ENCODE assay signal across 8 cellular contexts in the genomic region with DNA sequence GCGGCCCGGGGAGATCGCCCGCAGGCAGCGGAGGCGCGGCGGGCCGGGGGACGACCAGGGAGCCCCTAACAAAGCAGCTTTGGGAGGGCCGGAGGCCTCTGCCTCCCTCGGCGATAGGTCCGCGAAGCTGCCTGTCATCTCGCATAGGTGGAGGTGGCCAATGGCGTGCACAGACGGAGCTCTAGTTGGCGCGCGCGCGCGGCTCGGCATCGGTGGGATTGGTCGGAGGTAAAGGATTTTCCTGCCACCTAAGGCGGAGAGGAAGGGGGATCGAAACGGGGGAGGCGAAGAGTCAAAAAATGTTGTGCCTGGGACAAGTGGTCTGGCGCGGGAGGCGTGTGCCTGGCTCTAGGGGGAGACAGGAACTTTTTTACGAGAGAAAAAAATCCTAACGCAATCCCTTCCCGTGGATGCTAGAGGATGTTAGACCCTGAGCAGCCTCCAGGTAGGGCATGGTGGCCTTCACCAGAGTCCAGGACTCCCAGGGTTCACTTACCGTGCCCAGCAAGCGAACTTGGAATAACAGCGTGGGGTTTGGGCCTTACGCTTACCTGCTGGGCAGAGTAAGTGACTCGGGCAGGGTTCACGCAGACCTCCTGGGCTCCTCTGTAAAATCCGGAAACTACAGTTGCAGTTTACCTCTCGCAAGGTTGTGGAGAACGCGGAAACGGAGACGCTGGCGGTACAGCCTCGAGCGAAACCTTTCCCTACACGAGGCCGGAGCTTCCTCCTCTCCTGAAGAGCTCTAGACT.
A peak's percentile ranks its signal among the peaks of the same experiment; 100 is the strongest.
DNase-seq lines count a peak whose midpoint lies in the region; ATAC-seq and TF ChIP-seq lines count a peak whose summit lies in the region.

No MANE protein-coding gene starts in this region.

- H3K36me3 Mint-ChIP-seq in activated T-helper 17 cell treated with anti-CD3 and anti-CD28 coated beads, Interleukin-2, amount 50 U/mL, for 72 hours (ENCODE audit: low read depth): no peaks in the 10 kb centered on the region
- H3K36me3 Mint-ChIP-seq in nephron progenitor cell (ENCODE audit: low read depth): peaks cover 14% of the 10 kb centered on the region

- no peak for TF ChIP-seq CTCF in OCI-LY1 (IDR thresholded peaks at IDR 0.05; ENCODE audit: low read length)
- TF ChIP-seq CTCF in fibroblast of mammary gland (conservative IDR thresholded peaks at IDR 0.05; ENCODE audit: control insufficient read depth, insufficient read depth, low read depth, low read length): no peak
- no peak for TF ChIP-seq CTCF in nephron progenitor cell (IDR thresholded peaks at IDR 0.05)

- no peaks in the 10 kb centered on the region for H3K9me3 ChIP-seq in OCI-LY1 (ENCODE audit: low read length)

- no peak overlapping the region for H2AFZ ChIP-seq in OCI-LY1 (ENCODE audit: low read length)

- no peaks in the 10 kb centered on the region for H3K36me3 ChIP-seq in OCI-LY1 (ENCODE audit: insufficient read depth, low read length)

- H3K27ac ChIP-seq in OCI-LY1 (ENCODE audit: low read depth, low read length, poor library complexity, severe bottlenecking): no peak overlapping the region

- H3K4me3 ChIP-seq in OCI-LY1 (ENCODE audit: low read depth, low read length, poor library complexity, severe bottlenecking) (peak overlapping the region; percentile 67), fibroblast of mammary gland (ENCODE audit: control insufficient read depth, low read depth, low read length) (peak overlapping the region; percentile 45)

- peak overlapping the region; percentile 63 for H3K4me2 ChIP-seq in OCI-LY1 (ENCODE audit: low read length)

- no peaks in the 10 kb centered on the region for H3F3A ChIP-seq in OCI-LY1 (ENCODE audit: insufficient read depth, low read length)

- H3K27ac Mint-ChIP-seq in activated T-helper 17 cell treated with anti-CD3 and anti-CD28 coated beads, Interleukin-2, amount 50 U/mL, for 72 hours: peak overlapping the region; percentile 75
- H3K27ac Mint-ChIP-seq in nephron progenitor cell: peak overlapping the region; percentile 79

- H3K9me2 ChIP-seq in OCI-LY1 (ENCODE audit: low read depth, low read length): no peaks in the 10 kb centered on the region

- peaks cover 26% of the 10 kb centered on the region for H3K4me1 Mint-ChIP-seq in activated T-helper 17 cell treated with anti-CD3 and anti-CD28 coated beads, Interleukin-2, amount 50 U/mL, for 72 hours
- peaks cover 54% of the 10 kb centered on the region for H3K4me1 Mint-ChIP-seq in nephron progenitor cell

- no peaks in the 10 kb centered on the region for H3K79me2 ChIP-seq in OCI-LY1 (ENCODE audit: insufficient read depth, low read length)

- H3K4me1 ChIP-seq in OCI-LY1 (ENCODE audit: insufficient read depth, low read length, severe bottlenecking): peaks cover 20% of the 10 kb centered on the region

- H3K27me3 Mint-ChIP-seq in activated T-helper 17 cell treated with anti-CD3 and anti-CD28 coated beads, Interleukin-2, amount 50 U/mL, for 72 hours: peaks cover 16% of the 10 kb centered on the region
- peaks cover 6% of the 10 kb centered on the region for H3K27me3 Mint-ChIP-seq in nephron progenitor cell (ENCODE audit: low read depth, poor library complexity)

- H3K27me3 ChIP-seq in OCI-LY1 (ENCODE audit: insufficient read depth, low read length): no peaks in the 10 kb centered on the region

- H3K4me3 Mint-ChIP-seq in activated T-helper 17 cell treated with anti-CD3 and anti-CD28 coated beads, Interleukin-2, amount 50 U/mL, for 72 hours: peak overlapping the region; percentile 84
- H3K4me3 Mint-ChIP-seq in nephron progenitor cell: peak overlapping the region; percentile 89

- ATAC-seq in GM19455 (IDR thresholded peaks at IDR 0.05; ENCODE audit: unreplicated experiment) (peak; percentile 78), HG03575 (IDR thresholded peaks at IDR 0.05; ENCODE audit: extremely low read depth, insufficient number of reproducible peaks, low FRiP score, unreplicated experiment) (peak; percentile 36)
- peak; percentile 85 for ATAC-seq in activated T-helper 17 cell treated with anti-CD3 and anti-CD28 coated beads, Interleukin-2, amount 50 U/mL, for 72 hours (replicated peaks)

- no peaks in the 10 kb centered on the region for H4K20me1 ChIP-seq in OCI-LY1 (ENCODE audit: insufficient read depth, low read length)

- DNase-seq in C1 segment of cervical spinal cord (lab: John Stamatoyannopoulos, UW): peak; percentile 44 to 97 (median 92)
- peak; percentile 91 for DNase-seq in fibroblast of mammary gland (ENCODE audit: low read depth)
- peak; percentile 98 for DNase-seq in nephron progenitor cell
- DNase-seq in stimulated activated naive CD4-positive, alpha-beta T cell treated with Interleukin-2 at 50 U/mL for 16 hours (lab: John Stamatoyannopoulos, UW): peak; percentile 89

- H3K9me3 Mint-ChIP-seq in activated T-helper 17 cell treated with anti-CD3 and anti-CD28 coated beads, Interleukin-2, amount 50 U/mL, for 72 hours: no peaks in the 10 kb centered on the region
- peaks cover 3% of the 10 kb centered on the region for H3K9me3 Mint-ChIP-seq in nephron progenitor cell

- H3K9ac ChIP-seq in OCI-LY1 (ENCODE audit: low read length): peak overlapping the region; percentile 67
